In genomic region chr1:32413507-32414185, GRCh38 we compare ENCODE assay signal across 8 cellular contexts. TPM values are rescaled to one million over a fixed set of nuclear protein-coding genes. Genes with fewer than 3 reads are reported as not detected.
A peak's percentile ranks its signal among the peaks of the same experiment; 100 is the strongest.
DNase-seq lines count a peak whose midpoint lies in the region; ATAC-seq and TF ChIP-seq lines count a peak whose summit lies in the region.

No MANE protein-coding gene starts in this region.

- peaks cover 0 to 2% of the 10 kb centered on the region in 2 donors for H3K4me1 ChIP-seq in lung (ENCODE audit: control insufficient read depth in 2 of 2, insufficient read depth in 2 of 2, low read length in 2 of 2)

- DNase-seq in ACHN, result peak; percentile 45
- peak; percentile 58 for DNase-seq in GM20000 (ENCODE audit: low spot score)
- peak; percentile 60 for DNase-seq in NCI-H69 (lab: John Stamatoyannopoulos, UW)
- peak; percentile 82 for DNase-seq in activated CD4-positive, alpha-beta T cell treated with anti-CD3 and anti-CD28 coated beads for 48 hours
- no peak for DNase-seq in coronary artery (ENCODE audit: low spot score)
- DNase-seq in lung (ENCODE audit: low spot score), result peak; percentile 75
- DNase-seq in stimulated activated CD8-positive, alpha-beta memory T cell treated with anti-CD3 and anti-CD28 coated beads, Interleukin-4, amount 100 ng/mL, for 4 hours (ENCODE audit: low read depth in 2 of 2, low spot score in 1 of 2), result peak; percentile 39 to 49

- peaks cover 0 to 2% of the 10 kb centered on the region in 2 donors for H3K9me3 ChIP-seq in lung (ENCODE audit: control insufficient read depth in 2 of 2, insufficient read depth in 1 of 2, low read length in 1 of 2)

- in situ Hi-C loops in ACHN (cut with HindIII; ENCODE audit: low pct_ligation_motif_present, low pct_unique_long_range_greater_than_20kb, low sequenced_read_pairs), result no loop called here

- H3K27ac ChIP-seq in coronary artery (no peak overlapping the region), lung (ENCODE audit: low read depth in 1 of 2, low read length in 1 of 2) (no peak overlapping the region)

- no peaks in the 10 kb centered on the region for H3K36me3 ChIP-seq in lung (ENCODE audit: control insufficient read depth in 2 of 2, insufficient read depth in 2 of 2, low read length in 2 of 2)

- WGBS in lung, 2 donors, result 51 to 62% methylated on average over 10 of the region's 10 CpGs

- peak; percentile 54 for TF ChIP-seq CTCF in GM20000 (IDR thresholded peaks at IDR 0.05; ENCODE audit: extremely low read depth, missing control alignments)
- peak; percentile 41 for TF ChIP-seq CTCF in coronary artery (IDR thresholded peaks at IDR 0.05)
- peak; percentile 78 for TF ChIP-seq CTCF in lung (IDR thresholded peaks at IDR 0.05; ENCODE audit: control extremely low read depth, extremely low read depth)

- no peaks in the 10 kb centered on the region for H3K27me3 ChIP-seq in lung (ENCODE audit: control insufficient read depth, insufficient read depth)

- H3K4me3 ChIP-seq in coronary artery (no peak overlapping the region), lung (no peak overlapping the region)

- ATAC-seq in lung (ENCODE audit: insufficient read depth, low FRiP score) (no peak), HG02610 (IDR thresholded peaks at IDR 0.05; ENCODE audit: unreplicated experiment) (no peak)

RNA-seq across cellular contexts. Expression of gene BSDC1, which starts 19.4 kb away (rescaled TPM):
- 10 to 100 TPM; 58.7 to 80.5 TPM for total RNA-seq in lung
- 10 to 100 TPM; 32.8 to 38.0 TPM for polyA plus RNA-seq in lung

RNA-seq across cellular contexts. Expression of gene ZBTB8B, which starts 51.2 kb away (rescaled TPM):
- under 1 TPM; 0.03 to 0.09 TPM for total RNA-seq in lung
- under 1 TPM; under 0.01 to 0.02 TPM for polyA plus RNA-seq in lung

RNA-seq across cellular contexts. Expression of gene TSSK3, which starts 51.3 kb away (rescaled TPM):
- 1 to 10 TPM in 1 of 2 donors, under 1 TPM in 1; 0.46 to 1.4 TPM for total RNA-seq in lung
- polyA plus RNA-seq in lung, result 1 to 10 TPM in 1 of 2 donors, under 1 TPM in 1; 0.37 to 1.0 TPM

RNA-seq across cellular contexts. Expression of gene FAM229A, which starts 51.4 kb away (rescaled TPM):
- total RNA-seq in lung, result 1 to 10 TPM; 2.2 to 7.0 TPM
- 1 to 10 TPM; 3.2 to 7.2 TPM for polyA plus RNA-seq in lung
